Comparison of ENCODE assay signal across 8 cellular contexts in the genomic region with DNA sequence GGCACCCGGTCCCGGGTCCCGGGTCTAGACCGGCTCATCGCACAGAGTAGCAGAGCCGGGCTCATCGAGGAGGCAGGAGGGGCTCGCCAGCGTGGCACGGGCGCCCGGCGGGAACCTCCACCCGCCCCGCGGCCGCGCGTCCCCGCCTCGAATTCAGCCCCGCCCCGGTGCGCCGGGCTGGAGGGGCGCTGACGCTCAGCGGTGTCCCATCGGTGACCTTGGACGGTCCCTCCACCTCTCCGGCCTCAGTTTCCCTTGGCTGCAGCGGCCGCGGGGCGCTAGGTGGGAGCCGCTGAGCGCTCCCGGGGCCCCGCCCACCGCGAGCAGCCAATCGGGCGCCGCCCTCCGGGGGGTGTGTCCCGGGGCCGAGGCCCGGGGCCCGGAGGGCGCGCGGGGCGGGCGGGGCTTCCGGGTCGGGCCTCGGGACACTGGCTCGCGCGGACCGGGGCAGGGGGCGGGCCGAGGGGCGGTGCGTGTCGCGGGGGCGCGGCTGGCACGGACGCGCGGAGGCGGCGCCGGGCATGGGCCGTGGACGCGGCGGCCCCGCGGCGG. TPM values are rescaled to one million over a fixed set of nuclear protein-coding genes. Genes with fewer than 3 reads are reported as not detected.
DNase-seq lines count a peak whose midpoint lies in the region; ATAC-seq and TF ChIP-seq lines count a peak whose summit lies in the region.

PPARA (plus strand) TSS at position 529 of the 552 bp plus-strand sequence. CDS start 47,858 bp downstream, outside the sequence.

- POLR2A ChIA-PET in WTC11 (lab: Charles Lee), result interaction anchor here (0.6 kb wide), 1 partner anchor 356 kb away, joined by 3 read pairs; no protein-coding TSS in a partner anchor

- intact Hi-C loops in breast epithelium (cut with DNase I; ENCODE audit: low total_unique reads), result loop anchor here (10.0 kb wide), 1 partner anchor 1435 kb away; no protein-coding TSS in a partner anchor

- no peak for TF ChIP-seq CTCF in GM12865 (IDR thresholded peaks at IDR 0.05; ENCODE audit: insufficient read depth, low read depth, low read length, missing control alignments)
- TF ChIP-seq CTCF in HFF-Myc (IDR thresholded peaks at IDR 0.05; ENCODE audit: low read depth, low read length, missing control alignments), result no peak
- TF ChIP-seq CTCF in WTC11 (IDR thresholded peaks at IDR 0.05), result no peak
- TF ChIP-seq CTCF in breast epithelium (IDR thresholded peaks at IDR 0.05), result no peak

- peaks cover 9% of the 10 kb centered on the region for H3K4me1 Mint-ChIP-seq in WTC11

- H3K27me3 Mint-ChIP-seq in WTC11 (ENCODE audit: low read depth), result peaks cover 50% of the 10 kb centered on the region

- CTCF ChIA-PET in WTC11 (lab: Charles Lee), result interaction anchor here (1.0 kb wide), 2 partner anchors 27 to 113 kb away, joined by 4 to 5 read pairs; partner anchors contain the start of gene PKDREJ

- H3K36me3 Mint-ChIP-seq in WTC11, result peaks cover 4% of the 10 kb centered on the region; the same call in 1 of the 2 replicates

- H3K4me3 ChIP-seq in GM12865 (ENCODE audit: low read depth, low read length), result peak within 1 kb of the TSS; percentile 93
- peak within 1 kb of the TSS; percentile 69 for H3K4me3 ChIP-seq in HFF-Myc (replicated peaks; ENCODE audit: low read depth, low read length)
- peak within 1 kb of the TSS; percentile 81 to 95 (median 86) for H3K4me3 ChIP-seq in breast epithelium
- H3K4me3 ChIP-seq in skin epidermis, result peak within 1 kb of the TSS; percentile 79 to 97 (median 88)

- H3K36me3 ChIP-seq in breast epithelium, result no peaks in the 10 kb centered on the region

- no peaks in the 10 kb centered on the region for H3K4me1 ChIP-seq in breast epithelium

- no peaks in the 10 kb centered on the region for H3K9me3 ChIP-seq in breast epithelium

- H3K4me3 Mint-ChIP-seq in WTC11, result peak within 1 kb of the TSS; percentile 77

- no peak for TF ChIP-seq POLR2A in breast epithelium (IDR thresholded peaks at IDR 0.05)

- H3K27ac Mint-ChIP-seq in WTC11, result no peak within 1 kb of the TSS

- H3K27me3 ChIP-seq in breast epithelium, result no peaks in the 10 kb centered on the region

- peak; percentile 87 for DNase-seq in GM12865 (ENCODE audit: low read depth)
- no peak for DNase-seq in HFF-Myc (ENCODE audit: extremely low read depth, low read depth)
- DNase-seq in NCI-H1105 (lab: John Stamatoyannopoulos, UW), result peak; percentile 65
- DNase-seq in WTC11 (ENCODE audit: low spot score), result peak; percentile 64
- DNase-seq in breast epithelium (ENCODE audit: low spot score in 2 of 2), result peak; percentile 78 to 79
- peak; percentile 99 for DNase-seq in iPS-NIHi11 (ENCODE audit: low spot score)
- no peak for DNase-seq in OCI-M2 (lab: John Stamatoyannopoulos, UW; ENCODE audit: unreplicated experiment)

- H3K9me3 Mint-ChIP-seq in WTC11, result no peaks in the 10 kb centered on the region

- H3K27ac ChIP-seq in breast epithelium (peak within 1 kb of the TSS; percentile 91 to 93), skin epidermis (peak within 1 kb of the TSS in 20 of 21 experiments; percentile 34 to 95 (median 84))

- peak; percentile 61 for ATAC-seq in WTC11

TF ChIP-seq in WTC11, 78 proteins besides CTCF, POLR2A, EP300 and RAD21:
- TF ChIP-seq, protein P1, sequence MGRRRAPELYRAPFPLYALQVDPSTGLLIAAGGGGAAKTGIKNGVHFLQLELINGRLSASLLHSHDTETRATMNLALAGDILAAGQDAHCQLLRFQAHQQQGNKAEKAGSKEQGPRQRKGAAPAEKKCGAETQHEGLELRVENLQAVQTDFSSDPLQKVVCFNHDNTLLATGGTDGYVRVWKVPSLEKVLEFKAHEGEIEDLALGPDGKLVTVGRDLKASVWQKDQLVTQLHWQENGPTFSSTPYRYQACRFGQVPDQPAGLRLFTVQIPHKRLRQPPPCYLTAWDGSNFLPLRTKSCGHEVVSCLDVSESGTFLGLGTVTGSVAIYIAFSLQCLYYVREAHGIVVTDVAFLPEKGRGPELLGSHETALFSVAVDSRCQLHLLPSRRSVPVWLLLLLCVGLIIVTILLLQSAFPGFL (CRISPR knock-in tag; IDR thresholded peaks at IDR 0.05; ENCODE audit: borderline replicate concordance), result no peak
- TF ChIP-seq FOXK1 (CRISPR knock-in tag; IDR thresholded peaks at IDR 0.05) (no peak), TEAD1 (CRISPR knock-in tag; IDR thresholded peaks at IDR 0.05) (no peak), ZBTB43 (CRISPR knock-in tag; IDR thresholded peaks at IDR 0.05) (no peak), ZNF121 (CRISPR knock-in tag; IDR thresholded peaks at IDR 0.05) (no peak), PRRX2 (CRISPR knock-in tag; IDR thresholded peaks at IDR 0.05) (no peak), NFYB (CRISPR knock-in tag; conservative IDR thresholded peaks at IDR 0.05; ENCODE audit: low read depth) (peak; percentile 31; the same call in 1 of the 2 replicates), NFE2L1 (CRISPR knock-in tag; IDR thresholded peaks at IDR 0.05) (no peak), ZNF219 (CRISPR knock-in tag; IDR thresholded peaks at IDR 0.05; ENCODE audit: borderline replicate concordance) (no peak), HMGXB4 (CRISPR knock-in tag; IDR thresholded peaks at IDR 0.05) (peak; percentile 15; the same call in 1 of the 2 replicates), SP1 (CRISPR knock-in tag; conservative IDR thresholded peaks at IDR 0.05) (peak; percentile 73), AFF4 (CRISPR knock-in tag; IDR thresholded peaks at IDR 0.05; ENCODE audit: borderline replicate concordance) (no peak), E2F5 (CRISPR knock-in tag; IDR thresholded peaks at IDR 0.05) (peak; percentile 59; the same call in 1 of the 2 replicates), EMX1 (CRISPR knock-in tag; IDR thresholded peaks at IDR 0.05) (no peak), SOX15 (CRISPR knock-in tag; IDR thresholded peaks at IDR 0.05) (no peak)
- TF ChIP-seq, protein P2, sequence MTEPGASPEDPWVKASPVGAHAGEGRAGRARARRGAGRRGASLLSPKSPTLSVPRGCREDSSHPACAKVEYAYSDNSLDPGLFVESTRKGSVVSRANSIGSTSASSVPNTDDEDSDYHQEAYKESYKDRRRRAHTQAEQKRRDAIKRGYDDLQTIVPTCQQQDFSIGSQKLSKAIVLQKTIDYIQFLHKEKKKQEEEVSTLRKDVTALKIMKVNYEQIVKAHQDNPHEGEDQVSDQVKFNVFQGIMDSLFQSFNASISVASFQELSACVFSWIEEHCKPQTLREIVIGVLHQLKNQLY (CRISPR knock-in tag; IDR thresholded peaks at IDR 0.05), result no peak

RNA-seq across cellular contexts. Expression of gene PPARA, which starts in this region (rescaled TPM):
- total RNA-seq in WTC11 (2021), result 8.5 to 10.1 TPM (median 9.3 TPM) in 3 replicates
- 10 to 100 TPM; 15.2 to 31.0 (median 22.3) TPM for total RNA-seq in breast epithelium

Comparison
In these comparisons a context has a peak if more than half of its experiments do, and no peak if none do; other contexts are left out.
1. DNase-seq: peak in GM12865 (single experiment), NCI-H1105 (single experiment), WTC11 (single experiment), breast epithelium (2 of 2) and iPS-NIHi11 (single experiment); none in HFF-Myc (single experiment) and OCI-M2 (single experiment).
2. Peak in every context shown above with its lines, with median percentiles within 50 percentile points of each other: H3K4me3 ChIP-seq.